Comparison of ENCODE assay signal across 7 cellular contexts in the genomic region with DNA sequence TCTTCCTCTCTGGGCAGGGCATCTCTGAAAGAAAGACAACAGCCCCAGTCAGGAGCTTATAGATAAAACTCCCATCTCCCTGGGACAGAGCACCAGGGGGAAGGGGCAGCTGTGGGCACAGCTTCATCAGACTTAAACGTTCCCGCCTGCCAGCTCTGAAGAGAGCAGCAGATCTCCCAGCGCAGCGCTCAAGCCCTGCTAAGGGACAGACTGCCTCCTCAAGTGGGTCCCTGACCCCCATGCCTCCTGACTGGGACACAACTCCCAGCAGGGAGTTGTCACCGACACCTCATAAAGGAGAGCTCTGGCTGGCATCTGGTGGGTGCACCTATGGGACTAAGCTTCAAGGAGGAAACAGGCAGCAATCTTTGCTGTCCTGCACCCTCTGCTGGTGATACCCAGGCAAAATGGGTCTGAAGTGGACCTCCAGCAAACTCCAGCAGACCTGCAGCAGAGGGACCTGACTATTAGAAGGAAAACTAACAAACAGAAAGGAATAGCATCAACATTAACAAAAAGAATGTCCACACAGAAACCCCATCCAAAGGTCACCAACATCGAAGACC.
DNase-seq lines count a peak whose midpoint lies in the region; FAIRE-seq and TF ChIP-seq lines count a peak whose summit lies in the region.
"Not testable (repeated sequence)": the region's sequence is repeated elsewhere in the genome, so short reads cannot be mapped to it uniquely, and the experiment has no call there.

No MANE protein-coding gene starts in this region.

- H3K18ac ChIP-seq in H9 (ENCODE audit: insufficient read length, low read depth, low read length); H1 (ENCODE audit: extremely low read depth, low read length): not testable (repeated sequence)

- not testable (repeated sequence) for H3K27me3 Mint-ChIP-seq in H9 (ENCODE audit: low read depth)
- H3K27me3 Mint-ChIP-seq in chondrocyte (ENCODE audit: low read depth) = peaks cover 17% of the 10 kb centered on the region

- not testable (repeated sequence) for H3K56ac ChIP-seq in H9 (ENCODE audit: insufficient read length, low read depth, low read length); H1 (replicated peaks; ENCODE audit: insufficient read length, low read depth, low read length)

- not testable (repeated sequence) for H3K27ac Mint-ChIP-seq in H9; chondrocyte (ENCODE audit: unreplicated experiment)

- TF ChIP-seq CTCF in C4-2B (conservative IDR thresholded peaks at IDR 0.05) (peak; percentile 27), H9 (conservative IDR thresholded peaks at IDR 0.05) (peak; percentile 42; the same call in 2 of the 3 replicates), H1 (IDR thresholded peaks at IDR 0.05; ENCODE audit: control extremely low read depth in 1 of 3, insufficient read depth in 1 of 3, low read depth in 1 of 3, low read length in 3 of 3) (peak in 1 of 3 experiments; percentile 13; a peak in 1 of 4 replicates), epithelial cell of proximal tubule (conservative IDR thresholded peaks at IDR 0.05; ENCODE audit: low read depth, low read length) (peak; percentile 31)
- not testable (repeated sequence) for TF ChIP-seq CTCF in chondrocyte (IDR thresholded peaks at IDR 0.05); kidney (IDR thresholded peaks at IDR 0.05; ENCODE audit: borderline replicate concordance, extremely low read depth, insufficient read depth)

- H4K8ac ChIP-seq in H9 (replicated peaks; ENCODE audit: insufficient read length, low read depth, low read length); H1 (ENCODE audit: extremely low read depth, insufficient read depth, low read length): not testable (repeated sequence)

- H2BK15ac ChIP-seq in H9 (ENCODE audit: low read depth, low read length); H1 (ENCODE audit: low read length): not testable (repeated sequence)

- H3K36me3 Mint-ChIP-seq in H9 (ENCODE audit: insufficient read depth in 1 of 3, low read depth in 3 of 3); chondrocyte (ENCODE audit: low read depth): not testable (repeated sequence)

- H2AK5ac ChIP-seq in H9 (ENCODE audit: insufficient read length, low read length); H1 (ENCODE audit: low read depth, low read length): not testable (repeated sequence)

- H3K9me3 Mint-ChIP-seq in H9 = peaks cover 10 to 12% of the 10 kb centered on the region in 2 experiments; a peak in 4 of 5 replicates
- H3K9me3 Mint-ChIP-seq in chondrocyte (ENCODE audit: low read depth) = not testable (repeated sequence)

- H3K9me3 ChIP-seq in H9 (ENCODE audit: control insufficient read depth, low read depth, low read length); H1 (ENCODE audit: insufficient read depth in 2 of 2, low read depth in 1 of 2, low read length in 1 of 2); kidney (ENCODE audit: control insufficient read depth in 1 of 2, low read length in 2 of 2): not testable (repeated sequence)

- H2BK5ac ChIP-seq in H9 (ENCODE audit: insufficient read length, low read length); H1 (ENCODE audit: low read depth, low read length): not testable (repeated sequence)

- not testable (repeated sequence) for DNase-seq in H9; H1 (ENCODE audit: low read depth in 1 of 2, low spot score in 2 of 2); epithelial cell of proximal tubule (ENCODE audit: low read depth)
- peak; percentile 55 for DNase-seq in chondrocyte (ENCODE audit: low spot score)
- DNase-seq in kidney = peak; percentile 43
- DNase-seq in posterior vena cava (ENCODE audit: low spot score) = peak; percentile 49

- not testable (repeated sequence) for H3K23me2 ChIP-seq in H9 (ENCODE audit: insufficient read length, low read depth, low read length, poor library complexity, severe bottlenecking); H1 (ENCODE audit: low read depth, low read length)

- H4K5ac ChIP-seq in H9 (ENCODE audit: insufficient read length, low read depth, low read length); H1 (ENCODE audit: insufficient read length, low read depth, low read length): not testable (repeated sequence)

- not testable (repeated sequence) for H2BK20ac ChIP-seq in H9 (ENCODE audit: low read depth, low read length, poor library complexity, severe bottlenecking); H1 (ENCODE audit: low read length)

- not testable (repeated sequence) for H3K4ac ChIP-seq in H9 (ENCODE audit: low read depth, low read length); H1 (replicated peaks; ENCODE audit: insufficient read length, low read depth, low read length)

- not testable (repeated sequence) for H3K4me2 ChIP-seq in H9 (ENCODE audit: insufficient read depth, insufficient read length, low read length); H1 (ENCODE audit: insufficient read depth in 1 of 2, low read depth in 2 of 2, low read length in 2 of 2)

- H2BK12ac ChIP-seq in H9 (ENCODE audit: insufficient read length, low read depth, low read length); H1 (ENCODE audit: low read depth, low read length): not testable (repeated sequence)

- not testable (repeated sequence) for H3K79me1 ChIP-seq in H9 (ENCODE audit: insufficient read depth, low read depth, low read length, poor library complexity, severe bottlenecking); H1 (ENCODE audit: low read depth, low read length)

- H4K20me1 ChIP-seq in H9 (ENCODE audit: control insufficient read depth, insufficient read depth, insufficient read length); H1 (replicated peaks in 1 of 2; ENCODE audit: control insufficient read depth in 1 of 2, insufficient read depth in 2 of 2, low read length in 2 of 2): not testable (repeated sequence)

- not testable (repeated sequence) for TF ChIP-seq EP300 in H1 (IDR thresholded peaks at IDR 0.05; ENCODE audit: borderline replicate concordance in 1 of 2, low read depth in 2 of 2, low read length in 2 of 2)

- not testable (repeated sequence) for FAIRE-seq in H1 (lab: Jason Lieb, UNC); kidney (lab: Jason Lieb, UNC)

- H2AFZ ChIP-seq in H9 (ENCODE audit: low read length); H1 (ENCODE audit: low read length): not testable (repeated sequence)

- CTCF ChIA-PET in H1 (lab: Charles Lee; ENCODE audit: partially characterized antibody) = interaction anchor here (0.7 to 1.4 kb wide), 3 partner anchors 70 to 269 kb away, joined by 3 read pairs; no protein-coding TSS in a partner anchor

- H3K23ac ChIP-seq in H9 (ENCODE audit: insufficient read length, low read depth, low read length); H1 (ENCODE audit: insufficient read length): not testable (repeated sequence)

- intact Hi-C loops in kidney (cut with DNase I); posterior vena cava (cut with DNase I): not testable (repeated sequence)

- not testable (repeated sequence) for H3K27me3 ChIP-seq in H9 (ENCODE audit: insufficient read depth, low read length); H1 (replicated peaks in 1 of 4; ENCODE audit: control insufficient read depth in 3 of 4, extremely low read depth in 1 of 4, insufficient read depth in 3 of 4, low read length in 3 of 4)

- not testable (repeated sequence) for H3K4me1 Mint-ChIP-seq in H9; chondrocyte (ENCODE audit: low read depth)

- H3K4me1 ChIP-seq in H9 (ENCODE audit: insufficient read depth, low read length); H1 (replicated peaks in 1 of 4; ENCODE audit: control insufficient read depth in 3 of 4, insufficient read depth in 4 of 4, low read length in 3 of 4); kidney (ENCODE audit: control insufficient read depth in 1 of 2, insufficient read depth in 1 of 2, low read depth in 1 of 2, low read length in 2 of 2): not testable (repeated sequence)

- H3T11ph ChIP-seq in H9 (ENCODE audit: low read length) = not testable (repeated sequence)

- H3K4me3 Mint-ChIP-seq in H9; chondrocyte (ENCODE audit: unreplicated experiment): not testable (repeated sequence)

- H3K27ac ChIP-seq in C4-2B; H9 (ENCODE audit: insufficient read length, low read depth, low read length); H1 (ENCODE audit: low read depth, low read length); kidney (ENCODE audit: low read depth in 2 of 2, low read length in 2 of 2): not testable (repeated sequence)

- not testable (repeated sequence) for H3K4me3 ChIP-seq in H1 (ENCODE audit: extremely low read depth in 1 of 4, insufficient read depth in 2 of 4, low read depth in 3 of 4, low read length in 4 of 4); epithelial cell of proximal tubule (ENCODE audit: low read depth, low read length); kidney (ENCODE audit: low read length in 2 of 2)

- H3K36me3 ChIP-seq in H1 (ENCODE audit: control insufficient read depth in 2 of 4, insufficient read depth in 4 of 4, low read length in 3 of 4); kidney (ENCODE audit: control insufficient read depth in 1 of 2, insufficient read depth in 2 of 2, low read length in 2 of 2): not testable (repeated sequence)

- POLR2A ChIA-PET in H1 (lab: Charles Lee; ENCODE audit: partially characterized antibody) = not testable (repeated sequence)

- peak; percentile 13 to 29; a peak in 1 of 4 replicates for TF ChIP-seq RAD21 in H1 (IDR thresholded peaks at IDR 0.05 in 1 of 2, conservative IDR thresholded peaks at IDR 0.05 in 1 of 2; ENCODE audit: low read depth in 2 of 2, low read length in 2 of 2)

- no CpG with 5 or more reads among the region's 6 CpGs for WGBS in H9 (ENCODE audit: extremely low coverage, insufficient read length, low lambda C conversion rate)
- 92% methylated on average over 6 of the region's 6 CpGs; no CpG with 5 or more reads in 1 of the 2 experiments for WGBS in H1 (ENCODE audit: extremely low coverage in 1 of 2, insufficient coverage in 1 of 2, insufficient read length in 1 of 2, insufficient replicate concordance in 2 of 2, low coverage in 1 of 2, low lambda C conversion rate in 2 of 2, missing lambda C conversion rate in 1 of 2), 2 experiments

- H4K91ac ChIP-seq in H9 (ENCODE audit: insufficient read length, low read depth, low read length); H1 (replicated peaks; ENCODE audit: insufficient read length, low read length): not testable (repeated sequence)

- not testable (repeated sequence) for H2BK120ac ChIP-seq in H9 (ENCODE audit: low read depth, low read length, poor library complexity, severe bottlenecking); H1 (replicated peaks; ENCODE audit: low read depth, low read length)

- not testable (repeated sequence) for H3K14ac ChIP-seq in H9 (ENCODE audit: insufficient read depth, low read length); H1 (ENCODE audit: insufficient read length)

- TF ChIP-seq POLR2A in H1 (IDR thresholded peaks at IDR 0.05; ENCODE audit: control extremely low read depth in 1 of 2, low read depth in 2 of 2, low read length in 2 of 2) = not testable (repeated sequence)

- H3K9ac ChIP-seq in H9 (ENCODE audit: extremely low read depth, insufficient read length, low read length); H1 (replicated peaks in 1 of 4; ENCODE audit: extremely low read depth in 1 of 4, low read depth in 3 of 4, low read length in 3 of 4); kidney (ENCODE audit: low read length in 2 of 2): not testable (repeated sequence)

- not testable (repeated sequence) for H3K79me2 ChIP-seq in H9 (ENCODE audit: insufficient read depth, low read length); H1 (ENCODE audit: control insufficient read depth in 1 of 2, insufficient read depth in 2 of 2, low read length in 2 of 2)
